Comparison of ENCODE assay signal across 29 cellular contexts in genomic region chr13:112580912-112581311, GRCh38.
"Had no signal": no experiment of that assay in that cellular context is flagged by ENCODE, and none has a peak within 500 bp of the region (broad histone marks: within the 10 kb centered on the region; RNA-seq: fewer than 3 reads in every experiment).

No MANE protein-coding gene starts in this region.

- H3K4me1 ChIP-seq: SJSA1 had no signal

- H3K27me3 Mint-ChIP-seq: activated naive CD8-positive, alpha-beta T cell treated with anti-CD3 and anti-CD28 coated beads, Interleukin-2, amount 50 U/mL, for 24 hours had no signal

- H3K4me3 ChIP-seq: cardiac muscle cell, SJSA1 had no signal

- H3K36me3 ChIP-seq: cardiac muscle cell had no signal

- ATAC-seq: activated CD4-positive, CD25-positive, alpha-beta regulatory T cell treated with anti-CD3 and anti-CD28 coated beads, Interleukin-2, amount 50 U/mL, for 24 hours; activated naive CD4-positive, alpha-beta T cell treated with anti-CD3 and anti-CD28 coated beads, Interleukin-2, amount 50 U/mL, for 72 hours; activated naive CD8-positive, alpha-beta T cell treated with anti-CD3 and anti-CD28 coated beads, Interleukin-2, amount 50 U/mL, for 24 hours; HepG2; Panc1; SK-N-SH treated with all-trans-retinoic acid at 6 μM for 48 hours had no signal

- H3K27ac Mint-ChIP-seq: activated naive CD8-positive, alpha-beta T cell treated with anti-CD3 and anti-CD28 coated beads, Interleukin-2, amount 50 U/mL, for 24 hours; brain had no signal

- DNase-seq: activated CD4-positive, alpha-beta T cell treated with anti-CD3 and anti-CD28 coated beads for 4 hours; activated CD4-positive, alpha-beta T cell treated with anti-CD3 and anti-CD28 coated beads, Interleukin-2, amount 50 U/mL, for 48 hours; activated CD8-positive, alpha-beta memory T cell treated with anti-CD3 and anti-CD28 coated beads, Interleukin-2, amount 50 U/mL, for 4 hours; activated effector memory CD4-positive, alpha-beta T cell treated with Interleukin-2 at 50 U/mL for 16 hours; activated naive CD4-positive, alpha-beta T cell; activated naive CD8-positive, alpha-beta T cell treated with anti-CD3 and anti-CD28 coated beads, Interleukin-2, amount 50 U/mL, for 24 hours; activated T-cell treated with anti-CD3 and anti-CD28 coated beads, Interleukin-2, amount 50 U/mL, for 1 hour; amniotic stem cell; MM.1S; NCI-H1048; NCI-H1417; NCI-H2029; NCI-H2107; NCI-H345; NCI-H510A; NCI-H69; NK-92 treated with Interleukin-12 subunit alpha and Interleukin-12 subunit beta, amount 100 ng/mL, for 24 hours; OCI-M1; RPMI8226; SHP77; SW 1271 had no signal

- H3K27me3 ChIP-seq: cardiac muscle cell, SJSA1 had no signal

- H3K27ac ChIP-seq: cardiac muscle cell, SJSA1 had no signal

- H3K4me3 Mint-ChIP-seq: activated naive CD8-positive, alpha-beta T cell treated with anti-CD3 and anti-CD28 coated beads, Interleukin-2, amount 50 U/mL, for 24 hours; brain had no signal
